ENCODE assay signal across 14 cellular contexts in genomic region chr10:12679636-12680035, GRCh38.
DNase-seq lines count a peak whose midpoint lies in the region; ATAC-seq and TF ChIP-seq lines count a peak whose summit lies in the region.
"Had no signal": no experiment of that assay in that cellular context is flagged by ENCODE, and none has a peak within 500 bp of the region (broad histone marks: within the 10 kb centered on the region; RNA-seq: fewer than 3 reads in every experiment).

No MANE protein-coding gene starts in this region.

- H3K27me3 Mint-ChIP-seq in Caco-2 (ENCODE audit: insufficient read depth, unreplicated experiment), result peaks cover 18% of the 10 kb centered on the region
- H3K27me3 Mint-ChIP-seq: CD4-positive, alpha-beta memory T cell had no signal

- WGBS in mesenchymal stem cell, result 93% methylated on average over 6 of the region's 6 CpGs
- 53 to 66% (median 64%) methylated on average over 6 of the region's 6 CpGs for whole genome bisulfite sequencing in psoas muscle, 3 donors

- H3K36me3 ChIP-seq in mesenchymal stem cell (ENCODE audit: control insufficient read depth in 1 of 2, insufficient read depth in 2 of 2, low read depth in 1 of 2, low read length in 2 of 2), result peaks cover 0 to 2% of the 10 kb centered on the region in 2 experiments
- H3K36me3 ChIP-seq in psoas muscle (ENCODE audit: insufficient read depth in 1 of 2, low read depth in 1 of 2), result no peaks in the 10 kb centered on the region
- no peaks in the 10 kb centered on the region for H3K36me3 ChIP-seq in Caco-2 (ENCODE audit: control insufficient read depth, insufficient read depth, low read length)

- H3K27me3 ChIP-seq in mesenchymal stem cell (ENCODE audit: control insufficient read depth in 1 of 2, insufficient read depth in 1 of 2, low read length in 2 of 2), result no peaks in the 10 kb centered on the region
- H3K27me3 ChIP-seq in psoas muscle (ENCODE audit: insufficient read depth in 3 of 3, low read length in 2 of 3), result no peaks in the 10 kb centered on the region
- no peaks in the 10 kb centered on the region for H3K27me3 ChIP-seq in Caco-2 (replicated peaks; ENCODE audit: control insufficient read depth, insufficient read depth, low read length)

- no peaks in the 10 kb centered on the region for H3K9me3 Mint-ChIP-seq in Caco-2 (ENCODE audit: unreplicated experiment)
- H3K9me3 Mint-ChIP-seq: GM23338, H9 had no signal

- BruUV-seq in Caco-2 (replicated peaks; lab: Mats Ljungman, UMichigan), result no TSS peak

- H2AFZ ChIP-seq in mesenchymal stem cell (ENCODE audit: low read depth, low read length), result no peak overlapping the region
- H2AFZ ChIP-seq: GM23338 had no signal

- H4K91ac ChIP-seq in mesenchymal stem cell (ENCODE audit: low read length), result peak overlapping the region; percentile 27

- CTCF ChIA-PET in Caco-2 (lab: Charles Lee), result no interaction called here

- H2BK12ac ChIP-seq in mesenchymal stem cell (ENCODE audit: low read length in 2 of 2), result no peak overlapping the region

- H4K8ac ChIP-seq in mesenchymal stem cell (ENCODE audit: low read length), result no peak overlapping the region

- peaks cover 37% of the 10 kb centered on the region for H3K79me1 ChIP-seq in mesenchymal stem cell (replicated peaks; ENCODE audit: low read length, poor library complexity, severe bottlenecking)

- H2BK5ac ChIP-seq in mesenchymal stem cell (ENCODE audit: low read depth, low read length, poor library complexity, severe bottlenecking), result no peak overlapping the region

- POLR2A ChIA-PET in Caco-2 (lab: Charles Lee), result no interaction called here

- H3K23ac ChIP-seq in mesenchymal stem cell (ENCODE audit: low read length in 2 of 2), result no peak overlapping the region

- H3K14ac ChIP-seq in mesenchymal stem cell (ENCODE audit: low read length in 2 of 2), result no peak overlapping the region

- H3K9ac ChIP-seq in mesenchymal stem cell (ENCODE audit: low read length), result no peak overlapping the region

- H3K4me3 ChIP-seq in mesenchymal stem cell (ENCODE audit: insufficient read depth in 1 of 2, low read depth in 1 of 2, low read length in 2 of 2), result no peak overlapping the region
- no peak overlapping the region for H3K4me3 ChIP-seq in psoas muscle
- no peak overlapping the region for H3K4me3 ChIP-seq in Caco-2 (ENCODE audit: low read depth, low read length)
- H3K4me3 ChIP-seq: GM23338 had no signal

- no peak for ATAC-seq in psoas muscle
- ATAC-seq: GM23338, HCT116 had no signal

- no peak overlapping the region for H2BK120ac ChIP-seq in mesenchymal stem cell (ENCODE audit: low read depth, low read length)

- H3K9me3 ChIP-seq in mesenchymal stem cell (ENCODE audit: control insufficient read depth, low read length) (no peaks in the 10 kb centered on the region), psoas muscle (no peaks in the 10 kb centered on the region), Caco-2 (no peaks in the 10 kb centered on the region)

- no peaks in the 10 kb centered on the region for H3K4me1 Mint-ChIP-seq in Caco-2 (ENCODE audit: low read depth, unreplicated experiment)
- H3K4me1 Mint-ChIP-seq: GM23338 had no signal

- H3K27ac ChIP-seq in mesenchymal stem cell (ENCODE audit: low read length, poor library complexity, severe bottlenecking) (no peak overlapping the region), psoas muscle (no peak overlapping the region)

- peak; percentile 27 to 60 for DNase-seq in NCI-H524 (lab: John Stamatoyannopoulos, UW)
- peak; percentile 86 for DNase-seq in NCI-H82 treated with DMSO at 0.1 percent for 48 hours (lab: John Stamatoyannopoulos, UW; ENCODE audit: unreplicated experiment)
- DNase-seq in mesenchymal stem cell, result no peak
- no peak for DNase-seq in psoas muscle
- DNase-seq in Caco-2, result no peak
- DNase-seq in hippocampal formation (lab: John Stamatoyannopoulos, UW), result no peak
- DNase-seq: C1 segment of cervical spinal cord; CD4-positive, alpha-beta memory T cell; COR-L47; DMS53; DMS79 treated with DMSO at 0.1 percent for 48 hours; H9 had no signal

- intact Hi-C loops in psoas muscle (cut with DNase I) (no loop called here), Caco-2 (cut with micrococcal nuclease; ENCODE audit: unreplicated experiment) (no loop called here)

- no peak overlapping the region for H2AK5ac ChIP-seq in mesenchymal stem cell (ENCODE audit: low read length, severe bottlenecking)

- no peaks in the 10 kb centered on the region for H3K36me3 Mint-ChIP-seq in Caco-2 (ENCODE audit: insufficient read depth, unreplicated experiment)

- no peak overlapping the region for H2BK15ac ChIP-seq in mesenchymal stem cell (ENCODE audit: low read depth, poor library complexity, severe bottlenecking)

- no peak for TF ChIP-seq CTCF in psoas muscle (IDR thresholded peaks at IDR 0.05)
- no peak for TF ChIP-seq CTCF in Caco-2 (IDR thresholded peaks at IDR 0.05; ENCODE audit: insufficient read depth in 1 of 2, low read depth in 1 of 2, low read length in 1 of 2, severe bottlenecking in 1 of 2, unreplicated experiment in 1 of 2)

- H3K4me1 ChIP-seq in mesenchymal stem cell (ENCODE audit: control insufficient read depth, insufficient read depth, low read depth, low read length) (peaks cover 8% of the 10 kb centered on the region), psoas muscle (no peaks in the 10 kb centered on the region), Caco-2 (no peaks in the 10 kb centered on the region)

- H3K4me3 Mint-ChIP-seq in Caco-2 (ENCODE audit: unreplicated experiment), result no peak overlapping the region
- H3K4me3 Mint-ChIP-seq: CD4-positive, alpha-beta memory T cell; GM23338; H9 had no signal

- H3K4me2 ChIP-seq in mesenchymal stem cell (ENCODE audit: low read length, poor library complexity, severe bottlenecking), result no peak overlapping the region
- H3K4me2 ChIP-seq: GM23338 had no signal

- H3K27ac Mint-ChIP-seq in Caco-2 (ENCODE audit: unreplicated experiment), result no peak overlapping the region
- H3K27ac Mint-ChIP-seq: CD4-positive, alpha-beta memory T cell; GM23338; H9 had no signal

- H3K18ac ChIP-seq in mesenchymal stem cell (ENCODE audit: low read depth in 1 of 2, low read length in 2 of 2), result no peak overlapping the region

- H3K4ac ChIP-seq in mesenchymal stem cell (ENCODE audit: low read depth in 1 of 2, low read length in 2 of 2), result no peak overlapping the region

Comparison
In these comparisons a context has a peak if more than half of its experiments do, and no peak if none do; other contexts are left out.
1. DNase-seq: peak in NCI-H524 (2 of 2) and NCI-H82 treated with DMSO at 0.1 percent for 48 hours (single experiment); none in mesenchymal stem cell (single experiment), psoas muscle (0 of 2), Caco-2 (0 of 2) and hippocampal formation (0 of 2).